22 cellular contexts compared by ENCODE assay signal in genomic region chr1:27163093-27163492, GRCh38. TPM values are rescaled to one million over a fixed set of nuclear protein-coding genes. Genes with fewer than 3 reads are reported as not detected.
DNase-seq lines count a peak whose midpoint lies in the region; ATAC-seq, FAIRE-seq and TF ChIP-seq lines count a peak whose summit lies in the region.
"Had no signal": no experiment of that assay in that cellular context is flagged by ENCODE, and none has a peak within 500 bp of the region (broad histone marks: within the 10 kb centered on the region; RNA-seq: fewer than 3 reads in every experiment).

No MANE protein-coding gene starts in this region.

- 43 to 68% (median 59%) methylated on average over 6 of the region's 6 CpGs for WGBS in stomach, 5 donors

- FAIRE-seq in bronchial epithelial cell (lab: Jason Lieb, UNC) = no peak
- FAIRE-seq: GM12891 had no signal

- TF ChIP-seq EP300 in stomach (IDR thresholded peaks at IDR 0.05) = no peak

- ATAC-seq in HG03460 (IDR thresholded peaks at IDR 0.05; ENCODE audit: unreplicated experiment) = no peak
- ATAC-seq: GM23338, SK-N-SH treated with all-trans-retinoic acid at 6 μM for 48 hours, T-cell had no signal

- no TSS peak for BruUV-seq in Calu3 (replicated peaks; lab: Mats Ljungman, UMichigan)

- CTCF ChIA-PET in Calu3 (lab: Charles Lee) = interaction anchor here (0.6 to 0.9 kb wide), 5 partner anchors 29 to 177 kb away, joined by 3 to 9 read pairs (median 4); no protein-coding TSS in a partner anchor

- TF ChIP-seq CTCF in Calu3 (IDR thresholded peaks at IDR 0.05; ENCODE audit: unreplicated experiment) (no peak), bronchial epithelial cell (IDR thresholded peaks at IDR 0.05; ENCODE audit: insufficient read depth, low read length, severe bottlenecking) (no peak), stomach (IDR thresholded peaks at IDR 0.05) (no peak)

- peaks cover 2% of the 10 kb centered on the region for H3K9me3 Mint-ChIP-seq in Calu3 (ENCODE audit: low read depth, unreplicated experiment)
- H3K9me3 Mint-ChIP-seq: GM23338, T-cell had no signal

- peak overlapping the region in 3 of 5 donors; percentile 28 to 84 (median 70) for H3K27ac ChIP-seq in stomach
- H3K27ac ChIP-seq: Peyer's patch had no signal

- no peak for TF ChIP-seq POLR2A in stomach (IDR thresholded peaks at IDR 0.05)

- H3K27ac Mint-ChIP-seq in Calu3 (ENCODE audit: unreplicated experiment) = peak overlapping the region; percentile 56
- H3K27ac Mint-ChIP-seq: GM23338, T-cell had no signal

- intact Hi-C loops in Calu3 (cut with micrococcal nuclease; ENCODE audit: unreplicated experiment) = no loop called here
- intact Hi-C loops in stomach (cut with DNase I; ENCODE audit: low total_unique reads) = no loop called here

- H3K36me3 ChIP-seq in bronchial epithelial cell (ENCODE audit: control insufficient read depth, insufficient read depth, low read length) (no peaks in the 10 kb centered on the region), stomach (no peaks in the 10 kb centered on the region)
- H3K36me3 ChIP-seq: Peyer's patch had no signal

- H3K27me3 ChIP-seq in bronchial epithelial cell (ENCODE audit: control insufficient read depth, insufficient read depth, low read length) (no peaks in the 10 kb centered on the region), stomach (no peaks in the 10 kb centered on the region)
- H3K27me3 ChIP-seq: Peyer's patch had no signal

- no peaks in the 10 kb centered on the region for H3K9me3 ChIP-seq in stomach
- H3K9me3 ChIP-seq: Peyer's patch had no signal

- H3K36me3 Mint-ChIP-seq in Calu3 (ENCODE audit: insufficient read depth, unreplicated experiment) = peaks cover 5% of the 10 kb centered on the region
- H3K36me3 Mint-ChIP-seq: CD14-positive monocyte, T-cell had no signal

- H3K4me1 ChIP-seq in stomach = peaks cover 0 to 8% (median 0%) of the 10 kb centered on the region in 4 donors

- H3K4me1 Mint-ChIP-seq in Calu3 (ENCODE audit: low read depth, unreplicated experiment) = peaks cover 14% of the 10 kb centered on the region
- H3K4me1 Mint-ChIP-seq: GM23338 had no signal

- H3K4me3 Mint-ChIP-seq in Calu3 (ENCODE audit: low read depth, unreplicated experiment) = no peak overlapping the region
- H3K4me3 Mint-ChIP-seq: CD14-positive monocyte, GM23338, T-cell had no signal

- DNase-seq in Calu3 (no peak), NCI-H146 treated with DMSO at 0.1 percent for 48 hours (lab: John Stamatoyannopoulos, UW; ENCODE audit: unreplicated experiment) (peak; percentile 60), bronchial epithelial cell (ENCODE audit: low read depth) (peak; percentile 65), stomach (no peak), NCI-H2029 treated with DMSO at 0.1 percent for 48 hours (lab: John Stamatoyannopoulos, UW) (no peak), kidney tubule cell (ENCODE audit: low spot score) (no peak)
- DNase-seq: ACHN, COR-L47, HCEC 1CT, KBM-7, NCI-H1105, NCI-H1694 treated with DMSO at 0.1 percent for 48 hours, NCI-H2107, NCI-H510A, Peyer's patch, Right ventricle myocardium superior, T-cell had no signal

- H3K4me3 ChIP-seq in bronchial epithelial cell (ENCODE audit: low read depth, low read length) (no peak overlapping the region), stomach (no peak overlapping the region)
- H3K4me3 ChIP-seq: GM23338, Peyer's patch had no signal

- no peaks in the 10 kb centered on the region for H3K27me3 Mint-ChIP-seq in Calu3 (ENCODE audit: unreplicated experiment)
- H3K27me3 Mint-ChIP-seq: T-cell had no signal

RNA-seq across cellular contexts. Expression of gene SLC9A1, which starts 8.2 kb away (rescaled TPM):
- 16.4 and 17.4 TPM in 2 replicates for total RNA-seq in Calu3 (2022)
- 5.0 and 22.8 TPM in 2 replicates for total RNA-seq in bronchial epithelial cell
- total RNA-seq in stomach = 100 to 1,000 TPM in 1 of 5 donors, 10 to 100 TPM in 4; 25.7 to 132 (median 42.0) TPM
- polyA plus RNA-seq in stomach = 10 to 100 TPM; 16.3 to 27.6 (median 19.2) TPM

Comparison
In these comparisons a context has a peak if more than half of its experiments do, and no peak if none do; other contexts are left out.
1. DNase-seq: peak in NCI-H146 treated with DMSO at 0.1 percent for 48 hours (single experiment) and bronchial epithelial cell (single experiment); none in Calu3 (single experiment), stomach (single experiment), NCI-H2029 treated with DMSO at 0.1 percent for 48 hours (single experiment) and kidney tubule cell (single experiment).